ENCODE assay signal across 16 cellular contexts in genomic region chr5:146137967-146138403, GRCh38. TPM values are rescaled to one million over a fixed set of nuclear protein-coding genes. Genes with fewer than 3 reads are reported as not detected.
DNase-seq lines count a peak whose midpoint lies in the region; ATAC-seq and TF ChIP-seq lines count a peak whose summit lies in the region.
"Had no signal": no experiment of that assay in that cellular context is flagged by ENCODE, and none has a peak within 500 bp of the region (broad histone marks: within the 10 kb centered on the region; RNA-seq: fewer than 3 reads in every experiment).

No MANE protein-coding gene starts in this region.

- DNase-seq in H4 (ENCODE audit: low spot score) = peak; percentile 89
- peak; percentile 86 for DNase-seq in amniotic epithelial cell (ENCODE audit: low read depth)
- DNase-seq in fibroblast of mammary gland (ENCODE audit: low read depth) = peak; percentile 48
- peak; percentile 19 for DNase-seq in retinal pigment epithelial cell (ENCODE audit: low read depth)
- DNase-seq in NCI-H1436 (lab: John Stamatoyannopoulos, UW) = no peak
- no peak for DNase-seq in NCI-H128 (lab: John Stamatoyannopoulos, UW; ENCODE audit: unreplicated experiment)
- DNase-seq: adrenal gland; DMS79; effector CD4-positive, alpha-beta T cell; kidney; NCI-H1417 treated with DMSO at 0.1 percent for 48 hours; NCI-H510A treated with DMSO at 0.1 percent for 48 hours; tibial artery had no signal

- ATAC-seq in GM18502 (IDR thresholded peaks at IDR 0.05; ENCODE audit: poor library complexity, unreplicated experiment) (no peak), HG02870 (IDR thresholded peaks at IDR 0.05; ENCODE audit: unreplicated experiment) (no peak)

- TF ChIP-seq CTCF in fibroblast of mammary gland (conservative IDR thresholded peaks at IDR 0.05; ENCODE audit: control insufficient read depth, insufficient read depth, low read depth, low read length) (no peak), retinal pigment epithelial cell (conservative IDR thresholded peaks at IDR 0.05; ENCODE audit: low read depth, low read length) (no peak)

- no peak overlapping the region for H3K4me3 ChIP-seq in fibroblast of mammary gland (ENCODE audit: control insufficient read depth, low read depth, low read length)
- no peak overlapping the region for H3K4me3 ChIP-seq in retinal pigment epithelial cell (ENCODE audit: low read length)
- H3K4me3 ChIP-seq: adrenal gland, tibial artery had no signal

RNA-seq across cellular contexts. Expression of gene PLAC8L1, which starts 32.6 kb away (rescaled TPM):
- total RNA-seq in H4 (2014; rRNA removed; shearing (Covaris generic)) = not detected in 2 replicates
- total RNA-seq: kidney, RPMI7951 had no signal

RNA-seq across cellular contexts. Expression of gene LARS1, which starts 44.5 kb away (rescaled TPM):
- total RNA-seq in H4 (2014; rRNA removed; shearing (Covaris generic)) = 70.6 and 86.0 TPM in 2 replicates

Comparison
In these comparisons a context has a peak if more than half of its experiments do, and no peak if none do; other contexts are left out.
1. DNase-seq: peak in H4 (single experiment), amniotic epithelial cell (single experiment), fibroblast of mammary gland (single experiment) and retinal pigment epithelial cell (single experiment); none in NCI-H1436 (single experiment) and NCI-H128 (single experiment).